ENCODE assay signal across 27 cellular contexts in genomic region chr5:138926688-138927448, GRCh38. TPM values are rescaled to one million over a fixed set of nuclear protein-coding genes. Genes with fewer than 3 reads are reported as not detected.
A peak's percentile ranks its signal among the peaks of the same experiment; 100 is the strongest.
DNase-seq lines count a peak whose midpoint lies in the region; ATAC-seq and TF ChIP-seq lines count a peak whose summit lies in the region.
"Had no signal": no experiment of that assay in that cellular context is flagged by ENCODE, and none has a peak within 500 bp of the region (broad histone marks: within the 10 kb centered on the region; RNA-seq: fewer than 3 reads in every experiment).

No MANE protein-coding gene starts in this region.

- intact Hi-C loops in activated CD8-positive, alpha-beta T cell treated with anti-CD3 and anti-CD28 coated beads for 36 hours (cut with micrococcal nuclease), result no loop called here
- intact Hi-C loops in heart right ventricle (cut with DNase I), result loop anchor here in 2 of 10 donors (2.0 to 10.0 kb wide), 2 partner anchors 200 to 282 kb away; no protein-coding TSS in a partner anchor
- intact Hi-C loops in upper lobe of right lung (cut with DNase I), result no loop called here
- intact Hi-C loops in CD4-positive, alpha-beta memory T cell (cut with micrococcal nuclease), result no loop called here

- peak overlapping the region; percentile 53 for H3K27ac Mint-ChIP-seq in activated CD8-positive, alpha-beta T cell treated with anti-CD3 and anti-CD28 coated beads, Interleukin-2, amount 10 ng/mL, durations not matched to agents 7 days and 5 days
- H3K27ac Mint-ChIP-seq in activated CD8-positive, alpha-beta T cell treated with anti-CD3 and anti-CD28 coated beads for 36 hours, result no peak overlapping the region
- H3K27ac Mint-ChIP-seq in neural progenitor cell, result peak overlapping the region; percentile 93
- peak overlapping the region in 2 of 7 donors; percentile 32 to 59 for H3K27ac Mint-ChIP-seq in CD4-positive, alpha-beta memory T cell
- H3K27ac Mint-ChIP-seq: activated naive CD8-positive, alpha-beta T cell; activated T-helper 2 cell treated with anti-CD3 and anti-CD28 coated beads, Interferon-gamma antibody, Interleukin-2, Interleukin-4, amounts not matched to agents 10 μg/mL and 5 μg/mL and 100 μg/mL, durations not matched to agents 14 hours and 24 hours and 36 hours; IgD-negative memory B cell; stimulated activated effector memory CD8-positive, alpha-beta T cell treated with anti-CD3 and anti-CD28 coated beads, Interleukin-12 subunit alpha, Interleukin-12 subunit beta, amount 100 ng/mL, for 72 hours had no signal

- no peak overlapping the region for H2AFZ ChIP-seq in neural progenitor cell (replicated peaks)

- no peak for DNase-seq in activated CD8-positive, alpha-beta T cell treated with anti-CD3 and anti-CD28 coated beads, Interleukin-2, amount 10 ng/mL, durations not matched to agents 7 days and 5 days
- no peak for DNase-seq in activated CD8-positive, alpha-beta T cell treated with anti-CD3 and anti-CD28 coated beads for 36 hours
- DNase-seq in heart right ventricle (no peak), neural progenitor cell (ENCODE audit: low spot score) (no peak), upper lobe of right lung (peak; percentile 65), COR-L47 (lab: John Stamatoyannopoulos, UW) (no peak)
- DNase-seq in CD4-positive, alpha-beta memory T cell, result no peak
- DNase-seq: activated CD4-positive, alpha-beta T cell treated with anti-CD3 and anti-CD28 coated beads, Interleukin-2, amount 50 U/mL, for 48 hours; body of pancreas; CD4-positive, CD25-positive, alpha-beta regulatory T cell; effector CD8-positive, alpha-beta T cell; foreskin fibroblast; hippocampal formation; NCI-H146; NCI-H510A treated with DMSO at 0.1 percent for 48 hours; SIG-M5; tibial artery had no signal

- POLR2A ChIA-PET in activated CD8-positive, alpha-beta T cell treated with anti-CD3 and anti-CD28 coated beads, Interleukin-2, amount 10 ng/mL, durations not matched to agents 7 days and 5 days (lab: Charles Lee), result no interaction called here
- POLR2A ChIA-PET in activated CD8-positive, alpha-beta T cell treated with anti-CD3 and anti-CD28 coated beads for 36 hours (lab: Charles Lee), result no interaction called here
- POLR2A ChIA-PET in CD4-positive, alpha-beta memory T cell (lab: Charles Lee; ENCODE audit: partially characterized antibody), result no interaction called here

- H3K4me2 ChIP-seq in neural progenitor cell, result no peak overlapping the region

- peaks cover 5% of the 10 kb centered on the region for H3K27me3 Mint-ChIP-seq in activated CD8-positive, alpha-beta T cell treated with anti-CD3 and anti-CD28 coated beads, Interleukin-2, amount 10 ng/mL, durations not matched to agents 7 days and 5 days (ENCODE audit: low read depth)
- H3K27me3 Mint-ChIP-seq in activated CD8-positive, alpha-beta T cell treated with anti-CD3 and anti-CD28 coated beads for 36 hours, result no peaks in the 10 kb centered on the region
- H3K27me3 Mint-ChIP-seq in neural progenitor cell (ENCODE audit: insufficient read depth, low read depth), result peaks cover 4% of the 10 kb centered on the region
- no peaks in the 10 kb centered on the region for H3K27me3 Mint-ChIP-seq in CD4-positive, alpha-beta memory T cell
- H3K27me3 Mint-ChIP-seq: CD4-positive, CD25-positive, alpha-beta regulatory T cell; IgD-negative memory B cell had no signal

- peaks cover 0 to 87% (median 53%) of the 10 kb centered on the region in 9 donors for H3K36me3 ChIP-seq in heart right ventricle
- no peaks in the 10 kb centered on the region for H3K36me3 ChIP-seq in neural progenitor cell
- peaks cover 88% of the 10 kb centered on the region for H3K36me3 ChIP-seq in upper lobe of right lung
- peaks cover 10% of the 10 kb centered on the region for H3K36me3 ChIP-seq in CD4-positive, alpha-beta memory T cell (ENCODE audit: insufficient read depth, low read length)

- CTCF ChIA-PET in activated CD8-positive, alpha-beta T cell treated with anti-CD3 and anti-CD28 coated beads, Interleukin-2, amount 10 ng/mL, durations not matched to agents 7 days and 5 days (lab: Charles Lee), result no interaction called here
- CTCF ChIA-PET in activated CD8-positive, alpha-beta T cell treated with anti-CD3 and anti-CD28 coated beads for 36 hours (lab: Charles Lee), result no interaction called here
- CTCF ChIA-PET in CD4-positive, alpha-beta memory T cell (lab: Charles Lee; ENCODE audit: partially characterized antibody), result no interaction called here

- no peak overlapping the region for H3K9ac ChIP-seq in neural progenitor cell

- H3K4me3 Mint-ChIP-seq in activated CD8-positive, alpha-beta T cell treated with anti-CD3 and anti-CD28 coated beads, Interleukin-2, amount 10 ng/mL, durations not matched to agents 7 days and 5 days, result no peak overlapping the region
- H3K4me3 Mint-ChIP-seq in activated CD8-positive, alpha-beta T cell treated with anti-CD3 and anti-CD28 coated beads for 36 hours, result no peak overlapping the region
- no peak overlapping the region for H3K4me3 Mint-ChIP-seq in neural progenitor cell
- H3K4me3 Mint-ChIP-seq in CD4-positive, alpha-beta memory T cell, result no peak overlapping the region
- H3K4me3 Mint-ChIP-seq: activated naive CD8-positive, alpha-beta T cell; CD4-positive, CD25-positive, alpha-beta regulatory T cell; stimulated activated effector memory CD8-positive, alpha-beta T cell treated with anti-CD3 and anti-CD28 coated beads, Interleukin-12 subunit alpha, Interleukin-12 subunit beta, amount 100 ng/mL, for 72 hours had no signal

- no peaks in the 10 kb centered on the region for H3K9me3 Mint-ChIP-seq in activated CD8-positive, alpha-beta T cell treated with anti-CD3 and anti-CD28 coated beads, Interleukin-2, amount 10 ng/mL, durations not matched to agents 7 days and 5 days (ENCODE audit: insufficient read depth)
- H3K9me3 Mint-ChIP-seq in activated CD8-positive, alpha-beta T cell treated with anti-CD3 and anti-CD28 coated beads for 36 hours, result no peaks in the 10 kb centered on the region
- H3K9me3 Mint-ChIP-seq in neural progenitor cell, result no peaks in the 10 kb centered on the region
- no peaks in the 10 kb centered on the region for H3K9me3 Mint-ChIP-seq in CD4-positive, alpha-beta memory T cell
- H3K9me3 Mint-ChIP-seq: activated T-helper 2 cell treated with anti-CD3 and anti-CD28 coated beads, Interferon-gamma antibody, Interleukin-2, Interleukin-4, amounts not matched to agents 10 μg/mL and 5 μg/mL and 100 μg/mL, durations not matched to agents 14 hours and 24 hours and 36 hours; CD4-positive, CD25-positive, alpha-beta regulatory T cell; IgD-negative memory B cell; stimulated activated effector memory CD8-positive, alpha-beta T cell treated with anti-CD3 and anti-CD28 coated beads, Interleukin-12 subunit alpha, Interleukin-12 subunit beta, amount 100 ng/mL, for 72 hours had no signal

- no peak for TF ChIP-seq CTCF in activated CD8-positive, alpha-beta T cell treated with anti-CD3 and anti-CD28 coated beads for 36 hours (IDR thresholded peaks at IDR 0.05)
- TF ChIP-seq CTCF in heart right ventricle (IDR thresholded peaks at IDR 0.05) (no peak), neural progenitor cell (IDR thresholded peaks at IDR 0.05) (no peak), upper lobe of right lung (IDR thresholded peaks at IDR 0.05) (no peak)

- H3K4me3 ChIP-seq in heart right ventricle, result no peak overlapping the region
- no peak overlapping the region for H3K4me3 ChIP-seq in neural progenitor cell
- no peak overlapping the region for H3K4me3 ChIP-seq in upper lobe of right lung
- no peak overlapping the region for H3K4me3 ChIP-seq in CD4-positive, alpha-beta memory T cell (ENCODE audit: low read length in 2 of 2)
- H3K4me3 ChIP-seq: body of pancreas, lung, skin epidermis, tibial artery had no signal

- H3K4me1 ChIP-seq in heart right ventricle, result peaks cover 0 to 54% (median 31%) of the 10 kb centered on the region in 9 donors
- H3K4me1 ChIP-seq in neural progenitor cell, result no peaks in the 10 kb centered on the region
- peaks cover 8% of the 10 kb centered on the region for H3K4me1 ChIP-seq in upper lobe of right lung
- H3K4me1 ChIP-seq in CD4-positive, alpha-beta memory T cell (ENCODE audit: insufficient read depth, low read length), result no peaks in the 10 kb centered on the region

- no peaks in the 10 kb centered on the region for H3K4me1 Mint-ChIP-seq in activated CD8-positive, alpha-beta T cell treated with anti-CD3 and anti-CD28 coated beads, Interleukin-2, amount 10 ng/mL, durations not matched to agents 7 days and 5 days (ENCODE audit: low read depth)
- no peaks in the 10 kb centered on the region for H3K4me1 Mint-ChIP-seq in activated CD8-positive, alpha-beta T cell treated with anti-CD3 and anti-CD28 coated beads for 36 hours (ENCODE audit: low read depth)
- H3K4me1 Mint-ChIP-seq in neural progenitor cell, result peaks cover 10% of the 10 kb centered on the region
- H3K4me1 Mint-ChIP-seq in CD4-positive, alpha-beta memory T cell, result peaks cover 0 to 2% (median 0%) of the 10 kb centered on the region in 4 donors
- H3K4me1 Mint-ChIP-seq: CD4-positive, CD25-positive, alpha-beta regulatory T cell; IgD-negative memory B cell; stimulated activated effector memory CD8-positive, alpha-beta T cell treated with anti-CD3 and anti-CD28 coated beads, Interleukin-12 subunit alpha, Interleukin-12 subunit beta, amount 100 ng/mL, for 72 hours had no signal

- no peaks in the 10 kb centered on the region for H3K9me3 ChIP-seq in heart right ventricle
- H3K9me3 ChIP-seq in neural progenitor cell (ENCODE audit: low read depth), result no peaks in the 10 kb centered on the region
- H3K9me3 ChIP-seq in upper lobe of right lung, result no peaks in the 10 kb centered on the region
- no peaks in the 10 kb centered on the region for H3K9me3 ChIP-seq in CD4-positive, alpha-beta memory T cell (ENCODE audit: control insufficient read depth in 1 of 2, low read length in 2 of 2)
- H3K9me3 ChIP-seq: body of pancreas, tibial artery had no signal

- H3F3A ChIP-seq in neural progenitor cell (ENCODE audit: low read depth), result no peaks in the 10 kb centered on the region

- no peak for ATAC-seq in activated CD8-positive, alpha-beta T cell treated with anti-CD3 and anti-CD28 coated beads, Interleukin-2, amount 10 ng/mL, durations not matched to agents 7 days and 5 days
- ATAC-seq in activated CD8-positive, alpha-beta T cell treated with anti-CD3 and anti-CD28 coated beads for 36 hours, result no peak
- peak in 5 of 8 donors; percentile 10 to 19 (median 16) for ATAC-seq in heart right ventricle
- peak; percentile 61 for ATAC-seq in upper lobe of right lung
- no peak for ATAC-seq in HG02642 (IDR thresholded peaks at IDR 0.05; ENCODE audit: poor library complexity, unreplicated experiment)
- ATAC-seq: body of pancreas; stimulated activated effector memory CD8-positive, alpha-beta T cell treated with anti-CD3 and anti-CD28 coated beads, Interleukin-12 subunit alpha, Interleukin-12 subunit beta, amount 100 ng/mL, for 72 hours had no signal

- H3K27me3 ChIP-seq in heart right ventricle (no peaks in the 10 kb centered on the region), neural progenitor cell (no peaks in the 10 kb centered on the region), upper lobe of right lung (no peaks in the 10 kb centered on the region)
- H3K27me3 ChIP-seq in CD4-positive, alpha-beta memory T cell (ENCODE audit: insufficient read depth, low read length), result no peaks in the 10 kb centered on the region
- H3K27me3 ChIP-seq: body of pancreas, tibial artery had no signal

- peaks cover 22% of the 10 kb centered on the region for H4K20me1 ChIP-seq in neural progenitor cell (ENCODE audit: low read depth)

- 72 to 78% methylated on average over 16 of the region's 16 CpGs for WGBS in heart right ventricle, 2 donors

- H3K27ac ChIP-seq in heart right ventricle (peak overlapping the region in 9 of 10 donors; percentile 19 to 81 (median 66)), neural progenitor cell (no peak overlapping the region), upper lobe of right lung (no peak overlapping the region)
- no peak overlapping the region for H3K27ac ChIP-seq in CD4-positive, alpha-beta memory T cell (ENCODE audit: low read depth, low read length)
- H3K27ac ChIP-seq: 22Rv1, skin epidermis, tibial artery had no signal

- peaks cover 4% of the 10 kb centered on the region for H3K79me2 ChIP-seq in neural progenitor cell (ENCODE audit: low read depth)

- H3K36me3 Mint-ChIP-seq in activated CD8-positive, alpha-beta T cell treated with anti-CD3 and anti-CD28 coated beads, Interleukin-2, amount 10 ng/mL, durations not matched to agents 7 days and 5 days (ENCODE audit: low read depth), result no peaks in the 10 kb centered on the region
- peaks cover 1% of the 10 kb centered on the region for H3K36me3 Mint-ChIP-seq in activated CD8-positive, alpha-beta T cell treated with anti-CD3 and anti-CD28 coated beads for 36 hours (ENCODE audit: low read depth)
- peaks cover 51% of the 10 kb centered on the region for H3K36me3 Mint-ChIP-seq in neural progenitor cell
- peaks cover 26 to 38% of the 10 kb centered on the region in 2 donors for H3K36me3 Mint-ChIP-seq in CD4-positive, alpha-beta memory T cell
- H3K36me3 Mint-ChIP-seq: activated naive CD8-positive, alpha-beta T cell had no signal

RNA-seq across cellular contexts. Expression of gene LRRTM2, which starts 51.7 kb away (rescaled TPM):
- under 1 TPM in 1 of 2 experiments, not detected in 1; 0.26 TPM for total RNA-seq in activated CD8-positive, alpha-beta T cell treated with anti-CD3 and anti-CD28 coated beads, Interleukin-2, amount 10 ng/mL, durations not matched to agents 7 days and 5 days
- not detected for total RNA-seq in activated CD8-positive, alpha-beta T cell treated with anti-CD3 and anti-CD28 coated beads for 36 hours
- total RNA-seq in heart right ventricle, result under 1 TPM in 4 of 10 donors, not detected in 6; 0.07 to 0.49 (median 0.17) TPM
- polyA plus RNA-seq in heart right ventricle, result under 1 TPM; 0.04 to 0.07 TPM
- not detected in 2 replicates for total RNA-seq in neural progenitor cell (ENCODE audit: low replicate concordance)
- 0.52 TPM for total RNA-seq in upper lobe of right lung
- total RNA-seq in CD4-positive, alpha-beta memory T cell, result not detected
- polyA plus RNA-seq in CD4-positive, alpha-beta memory T cell, result not detected
- total RNA-seq: CD4-positive, CD25-positive, alpha-beta regulatory T cell; G401; M059J had no signal
- polyA plus RNA-seq: IgD-negative memory B cell had no signal

Comparison
In these comparisons a context has a peak if more than half of its experiments do, and no peak if none do; other contexts are left out.
1. ATAC-seq: peak in heart right ventricle (5 of 8) and upper lobe of right lung (single experiment); none in activated CD8-positive, alpha-beta T cell treated with anti-CD3 and anti-CD28 coated beads, Interleukin-2, amount 10 ng/mL, durations not matched to agents 7 days and 5 days (single experiment), activated CD8-positive, alpha-beta T cell treated with anti-CD3 and anti-CD28 coated beads for 36 hours (single experiment) and HG02642 (single experiment).
2. H3K27ac ChIP-seq: peak in heart right ventricle (9 of 10); none in neural progenitor cell (single experiment), upper lobe of right lung (single experiment) and CD4-positive, alpha-beta memory T cell (single experiment).